9 cellular contexts compared by ENCODE assay signal in the genomic region with DNA sequence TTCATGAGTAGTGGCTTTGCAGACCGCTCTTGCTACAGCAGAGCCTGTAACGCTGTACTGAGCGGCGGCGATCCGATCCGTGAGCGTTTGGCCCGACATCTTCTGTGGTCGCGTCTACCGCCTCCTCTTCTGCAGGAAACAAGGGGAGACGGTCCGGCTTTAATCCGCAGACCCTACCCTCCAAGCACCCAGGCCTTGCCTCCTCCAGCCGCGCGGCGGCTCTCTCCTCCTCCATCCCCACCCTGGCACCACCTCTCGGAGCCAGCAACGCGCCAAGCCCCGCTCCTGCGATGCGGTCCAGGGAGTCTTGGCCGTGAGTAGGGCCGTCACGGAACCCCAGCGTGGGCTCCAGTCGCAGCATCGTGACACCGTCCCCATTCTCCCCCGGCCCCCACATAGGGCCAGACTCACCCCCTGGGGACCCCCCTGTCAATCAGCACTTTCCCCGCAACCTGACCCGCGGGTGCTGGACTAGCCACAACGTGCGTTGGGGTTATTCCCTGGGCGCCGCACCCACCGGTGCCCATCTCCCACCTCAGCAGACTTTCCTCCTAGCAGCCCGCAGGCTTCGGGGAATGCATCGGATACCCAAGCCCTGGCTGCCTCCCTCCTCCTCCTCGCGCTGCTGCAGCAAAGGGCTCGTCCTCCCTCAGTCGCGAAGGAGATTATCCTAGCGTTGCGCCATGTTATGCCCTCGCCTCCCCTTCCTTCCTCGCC. TPM values are rescaled to one million over a fixed set of nuclear protein-coding genes. Genes with fewer than 3 reads are reported as not detected.
DNase-seq lines count a peak whose midpoint lies in the region; ATAC-seq and TF ChIP-seq lines count a peak whose summit lies in the region.
"Had no signal": no experiment of that assay in that cellular context is flagged by ENCODE, and none has a peak within 500 bp of the region (broad histone marks: within the 10 kb centered on the region; RNA-seq: fewer than 3 reads in every experiment).

No MANE protein-coding gene starts in this region.

- H3K27ac Mint-ChIP-seq in glutamatergic neuron (ENCODE audit: unreplicated experiment) (peak overlapping the region; percentile 82), HFFc6 (no peak overlapping the region)
- H3K27ac Mint-ChIP-seq: stimulated activated naive CD8-positive, alpha-beta T cell treated with anti-CD3 and anti-CD28 coated beads, Interleukin-15, Interleukin-2, amounts not matched to agents 100 ng/mL and 50 ng/mL, for 24 hours had no signal

- H3K4me1 ChIP-seq in rectal smooth muscle tissue (ENCODE audit: control insufficient read depth, insufficient read depth, low read length), result no peaks in the 10 kb centered on the region

- TF ChIP-seq CTCF in GM10266 (IDR thresholded peaks at IDR 0.05; ENCODE audit: control insufficient read depth, insufficient read depth, low read depth, missing control alignments) (no peak), glutamatergic neuron (IDR thresholded peaks at IDR 0.05; ENCODE audit: partially characterized antibody, unreplicated experiment) (no peak), HFFc6 (IDR thresholded peaks at IDR 0.05) (no peak)

- H3K36me3 Mint-ChIP-seq in glutamatergic neuron (ENCODE audit: unreplicated experiment) (no peaks in the 10 kb centered on the region), HFFc6 (ENCODE audit: low read depth) (peaks cover 13% of the 10 kb centered on the region)

- H3K4me1 Mint-ChIP-seq in glutamatergic neuron (ENCODE audit: low read depth, unreplicated experiment) (peaks cover 2% of the 10 kb centered on the region), HFFc6 (ENCODE audit: low read depth) (no peaks in the 10 kb centered on the region)

- H3K9me3 Mint-ChIP-seq in glutamatergic neuron (ENCODE audit: unreplicated experiment) (peaks cover 5% of the 10 kb centered on the region), HFFc6 (peaks cover 21% of the 10 kb centered on the region)

- ATAC-seq in HG03039 (IDR thresholded peaks at IDR 0.05; ENCODE audit: unreplicated experiment) (no peak), GM21825 (IDR thresholded peaks at IDR 0.05; ENCODE audit: unreplicated experiment) (no peak), HG02623 (IDR thresholded peaks at IDR 0.05; ENCODE audit: unreplicated experiment) (no peak)

- DNase-seq in GM10266 (ENCODE audit: extremely low spot score) (peak; percentile 26), NCI-H69 (lab: John Stamatoyannopoulos, UW) (peak; percentile 73), glutamatergic neuron (peak; percentile 61), HFFc6 (no peak)

- no peak overlapping the region for H3K9ac ChIP-seq in rectal smooth muscle tissue (ENCODE audit: low read length)

- H3K4me3 Mint-ChIP-seq in glutamatergic neuron (ENCODE audit: unreplicated experiment), result peak overlapping the region; percentile 94
- no peak overlapping the region for H3K4me3 Mint-ChIP-seq in HFFc6
- H3K4me3 Mint-ChIP-seq: stimulated activated naive CD8-positive, alpha-beta T cell treated with anti-CD3 and anti-CD28 coated beads, Interleukin-15, Interleukin-2, amounts not matched to agents 100 ng/mL and 50 ng/mL, for 24 hours had no signal

- H3K27me3 ChIP-seq in rectal smooth muscle tissue (ENCODE audit: control insufficient read depth, insufficient read depth, low read length), result peaks cover 8% of the 10 kb centered on the region

- H3K27me3 Mint-ChIP-seq in glutamatergic neuron (ENCODE audit: unreplicated experiment), result peaks cover 7% of the 10 kb centered on the region
- peaks cover 3% of the 10 kb centered on the region for H3K27me3 Mint-ChIP-seq in HFFc6 (ENCODE audit: insufficient read depth)

- H3K36me3 ChIP-seq in rectal smooth muscle tissue (ENCODE audit: control insufficient read depth, insufficient read depth, low read length), result no peaks in the 10 kb centered on the region

- H3K27ac ChIP-seq in rectal smooth muscle tissue (ENCODE audit: low read depth, low read length), result no peak overlapping the region

- peak overlapping the region; percentile 46 for H3K4me3 ChIP-seq in rectal smooth muscle tissue (ENCODE audit: low read length)

RNA-seq across cellular contexts. Expression of a gene that starts 0.9 kb away (rescaled TPM):
- total RNA-seq in glutamatergic neuron (ENCODE audit: unreplicated experiment), result 52.4 TPM
- total RNA-seq in HFFc6 (2021; fragmentation: NEBNext Ultra II Directional; extraction: Animal tissue kit (Norgen Biotek cat#: 25700)), result not detected

Comparison
In these comparisons a context has a peak if more than half of its experiments do, and no peak if none do; other contexts are left out.
1. RNA of a gene that starts 0.9 kb away (total RNA-seq): 52.4 TPM in glutamatergic neuron (single experiment); not detected in HFFc6; every median in the first group is over 10 times any median in the second.